1 cellular context compared by ENCODE assay signal in genomic region chr12:64404470-64405446, GRCh38.
TF ChIP-seq lines count a peak whose summit lies in the region.

No MANE protein-coding gene starts in this region.

TF ChIP-seq in GM12878, 131 proteins besides CTCF, POLR2A, EP300 and RAD21 (continues in another document):
- TF ChIP-seq GABPA (IDR thresholded peaks at IDR 0.05; ENCODE audit: low read depth): no peak
- TF ChIP-seq JUNB (IDR thresholded peaks at IDR 0.05): no peak
- no peak for TF ChIP-seq KAT2A (conservative IDR thresholded peaks at IDR 0.05; ENCODE audit: control insufficient read depth, low read depth, low read length)
- TF ChIP-seq ZSCAN29 (IDR thresholded peaks at IDR 0.05): peak; percentile 44; the same call in 1 of the 2 replicates
- no peak for TF ChIP-seq ETV6 (conservative IDR thresholded peaks at IDR 0.05 in 1 of 2, IDR thresholded peaks at IDR 0.05 in 1 of 2; ENCODE audit: borderline replicate concordance in 1 of 2, low read depth in 1 of 2)
- TF ChIP-seq SIX5 (IDR thresholded peaks at IDR 0.05; ENCODE audit: low read depth, low read length, severe bottlenecking): no peak
- TF ChIP-seq BHLHE40 (IDR thresholded peaks at IDR 0.05; ENCODE audit: borderline replicate concordance in 1 of 2, low read depth in 2 of 2, low read length in 1 of 2): 0 out of 4 replicates have a peak, but pooled peaks of 1 of the 2 experiments have one; percentile 4
- 0 out of 2 replicates have a peak, but pooled peaks have one; percentile 21 for TF ChIP-seq ZBTB11 (CRISPR knock-in tag; IDR thresholded peaks at IDR 0.05)
- TF ChIP-seq SRF (IDR thresholded peaks at IDR 0.05; ENCODE audit: low read depth in 2 of 2, low read length in 2 of 2): no peak
- TF ChIP-seq DPF2 (IDR thresholded peaks at IDR 0.05): peak; percentile 84
- peak; percentile 89 for TF ChIP-seq GATAD2B (conservative IDR thresholded peaks at IDR 0.05; ENCODE audit: low read depth)
- TF ChIP-seq SKIL (IDR thresholded peaks at IDR 0.05; ENCODE audit: low read depth, poor library complexity, severe bottlenecking): no peak
- no peak for TF ChIP-seq PRDM15 (CRISPR knock-in tag; IDR thresholded peaks at IDR 0.05)
- peak; percentile 26; the same call in 1 of the 2 replicates for TF ChIP-seq SMARCA5 (IDR thresholded peaks at IDR 0.05)
- TF ChIP-seq EZH2 (IDR thresholded peaks at IDR 0.05; ENCODE audit: borderline replicate concordance, control insufficient read depth, low read depth, low read length): no peak
- peak; percentile 57; the same call in 1 of the 2 replicates for TF ChIP-seq RB1 (IDR thresholded peaks at IDR 0.05; ENCODE audit: borderline replicate concordance)
- peak; percentile 41; the same call in 1 of the 2 replicates for TF ChIP-seq HDGF (IDR thresholded peaks at IDR 0.05)
- TF ChIP-seq RCOR1 (conservative IDR thresholded peaks at IDR 0.05; ENCODE audit: low read depth, low read length): no peak
- TF ChIP-seq CREM (IDR thresholded peaks at IDR 0.05; ENCODE audit: low read depth): no peak; the same call in 1 of the 2 replicates
- no peak for TF ChIP-seq STAT1 (conservative IDR thresholded peaks at IDR 0.05)
- no peak for TF ChIP-seq MTA3 (IDR thresholded peaks at IDR 0.05; ENCODE audit: borderline replicate concordance, low read length)
- no peak for TF ChIP-seq ZNF687 (IDR thresholded peaks at IDR 0.05)
- TF ChIP-seq CEBPB (IDR thresholded peaks at IDR 0.05; ENCODE audit: borderline replicate concordance in 1 of 2, low read depth in 2 of 2, low read length in 2 of 2): peak in 1 of 2 experiments; percentile 82; a peak in 2 of 4 replicates
- peak; percentile 92; the same call in 1 of the 2 replicates for TF ChIP-seq LARP7 (IDR thresholded peaks at IDR 0.05)
- no peak for TF ChIP-seq NR2C2 (IDR thresholded peaks at IDR 0.05; ENCODE audit: borderline replicate concordance, control insufficient read depth, insufficient read length, low read depth)
- TF ChIP-seq CHD2 (IDR thresholded peaks at IDR 0.05; ENCODE audit: borderline replicate concordance, low read depth, low read length): 0 out of 2 replicates have a peak, but pooled peaks have one; percentile 2
- no peak for TF ChIP-seq REST (IDR thresholded peaks at IDR 0.05; ENCODE audit: low read depth, low read length)
- no peak for TF ChIP-seq NFXL1 (IDR thresholded peaks at IDR 0.05; ENCODE audit: borderline replicate concordance)
- peak; percentile 85; the same call in 1 of the 2 replicates for TF ChIP-seq ZNF217 (IDR thresholded peaks at IDR 0.05)
- TF ChIP-seq NKRF (conservative IDR thresholded peaks at IDR 0.05): peak; percentile 67; the same call in 1 of the 2 replicates
- no peak for TF ChIP-seq BCL3 (IDR thresholded peaks at IDR 0.05; ENCODE audit: borderline replicate concordance, insufficient read depth, low read depth, low read length, poor library complexity, severe bottlenecking)
- TF ChIP-seq PAX5 (IDR thresholded peaks at IDR 0.05; ENCODE audit: borderline replicate concordance, low read depth, low read length): 0 out of 2 replicates have a peak, but pooled peaks have one; percentile 44
- TF ChIP-seq TCF3 (IDR thresholded peaks at IDR 0.05; ENCODE audit: borderline replicate concordance, insufficient read depth, low read depth, low read length): peak; percentile 55; the same call in 1 of the 2 replicates
- no peak for TF ChIP-seq SUZ12 (IDR thresholded peaks at IDR 0.05; ENCODE audit: unreplicated experiment)
- 0 out of 2 replicates have a peak, but pooled peaks have one; percentile 48 for TF ChIP-seq ZNF207 (IDR thresholded peaks at IDR 0.05; ENCODE audit: borderline replicate concordance)
- TF ChIP-seq BMI1 (IDR thresholded peaks at IDR 0.05; ENCODE audit: borderline replicate concordance): no peak
- peak; percentile 91; the same call in 1 of the 2 replicates for TF ChIP-seq ASH2L (IDR thresholded peaks at IDR 0.05; ENCODE audit: borderline replicate concordance, low read depth)
- TF ChIP-seq IKZF1 (conservative IDR thresholded peaks at IDR 0.05): peak; percentile 86
